ENCODE assay signal across 29 cellular contexts in genomic region chr11:27965559-27965958, GRCh38.
"Had no signal": no experiment of that assay in that cellular context is flagged by ENCODE, and none has a peak within 500 bp of the region (broad histone marks: within the 10 kb centered on the region; RNA-seq: fewer than 3 reads in every experiment).

No MANE protein-coding gene starts in this region.

- H2AFZ ChIP-seq: hepatocyte had no signal

- H3K27ac ChIP-seq: coronary artery, esophagus muscularis mucosa, foreskin keratinocyte, gastroesophageal sphincter, heart left ventricle, hepatocyte, lower lobe of right lung, prostate gland, right atrium auricular region, sigmoid colon, stomach, thyroid gland had no signal

- H3K4me1 ChIP-seq: esophagus muscularis mucosa, foreskin keratinocyte, gastroesophageal sphincter, heart left ventricle, lower lobe of right lung, prostate gland, right atrium auricular region, sigmoid colon, stomach had no signal

- H3K9me3 Mint-ChIP-seq: memory B cell; mesothelial cell of epicardium; neural crest cell; stimulated activated effector memory CD8-positive, alpha-beta T cell treated with anti-CD3 and anti-CD28 coated beads, Interleukin-12 subunit alpha, Interleukin-12 subunit beta, amount 100 ng/mL, for 72 hours; type B pancreatic cell had no signal

- H3K36me3 ChIP-seq: esophagus muscularis mucosa, gastroesophageal sphincter, heart left ventricle, lower lobe of right lung, prostate gland, right atrium auricular region, sigmoid colon, stomach, thyroid gland had no signal

- DNase-seq: dermis blood vessel endothelial cell; effector memory CD4-positive, alpha-beta T cell; foreskin keratinocyte; heart left ventricle; left ventricle myocardium superior; lower lobe of right lung; mucosa of descending colon; naive B cell; nucleus accumbens; sigmoid colon; stimulated activated CD4-positive, alpha-beta T cell treated with anti-CD3 and anti-CD28 coated beads, Interleukin-2, amount 100 ng/mL, for 24 hours; stimulated activated CD4-positive, alpha-beta T cell treated with anti-CD3 and anti-CD28 coated beads, Interleukin-4, amount 100 ng/mL, for 24 hours; stimulated activated naive CD4-positive, alpha-beta T cell treated with Interleukin-2 at 50 U/mL for 16 hours; stomach; thyroid gland had no signal

- H3K27ac Mint-ChIP-seq: memory B cell; mesothelial cell of epicardium; naive B cell; natural killer cell treated with Interleukin-12 subunit alpha and Interleukin-12 subunit beta and Interleukin-15 and Interleukin-18, amount 100 ng/mL, for 72 hours; stimulated activated effector memory CD8-positive, alpha-beta T cell treated with anti-CD3 and anti-CD28 coated beads, Interleukin-12 subunit alpha, Interleukin-12 subunit beta, amount 100 ng/mL, for 72 hours; type B pancreatic cell had no signal

- H3K4me1 Mint-ChIP-seq: memory B cell; mesothelial cell of epicardium; naive B cell; stimulated activated effector memory CD8-positive, alpha-beta T cell treated with anti-CD3 and anti-CD28 coated beads, Interleukin-12 subunit alpha, Interleukin-12 subunit beta, amount 100 ng/mL, for 72 hours had no signal

- H3K79me2 ChIP-seq: hepatocyte had no signal

- ATAC-seq: foreskin keratinocyte; gastroesophageal sphincter; heart left ventricle; left ventricle myocardium superior; lower lobe of right lung; mucosa of descending colon; natural killer cell treated with Interleukin-12 subunit alpha and Interleukin-12 subunit beta and Interleukin-15 and Interleukin-18, amount 100 ng/mL, for 72 hours; stimulated activated effector memory CD8-positive, alpha-beta T cell treated with anti-CD3 and anti-CD28 coated beads, Interleukin-12 subunit alpha, Interleukin-12 subunit beta, amount 100 ng/mL, for 72 hours had no signal

- FAIRE-seq: endothelial cell of umbilical vein, keratinocyte had no signal

- H3K4me3 ChIP-seq: coronary artery, esophagus muscularis mucosa, gastroesophageal sphincter, heart left ventricle, hepatocyte, lower lobe of right lung, mucosa of descending colon, prostate gland, right atrium auricular region, sigmoid colon, stomach, thyroid gland had no signal

- H3K4me3 Mint-ChIP-seq: memory B cell; mesothelial cell of epicardium; naive B cell; natural killer cell treated with Interleukin-12 subunit alpha and Interleukin-12 subunit beta and Interleukin-15 and Interleukin-18, amount 100 ng/mL, for 72 hours; neural crest cell; stimulated activated effector memory CD8-positive, alpha-beta T cell treated with anti-CD3 and anti-CD28 coated beads, Interleukin-12 subunit alpha, Interleukin-12 subunit beta, amount 100 ng/mL, for 72 hours; type B pancreatic cell had no signal

- H3K9me3 ChIP-seq: esophagus muscularis mucosa, gastroesophageal sphincter, heart left ventricle, lower lobe of right lung, mucosa of descending colon, prostate gland, right atrium auricular region, sigmoid colon, stomach, thyroid gland had no signal

- H3K27me3 Mint-ChIP-seq: memory B cell; naive B cell; natural killer cell treated with Interleukin-12 subunit alpha and Interleukin-12 subunit beta and Interleukin-15 and Interleukin-18, amount 100 ng/mL, for 72 hours had no signal

- H3K4me2 ChIP-seq: hepatocyte had no signal

- H3K36me3 Mint-ChIP-seq: memory B cell; mesothelial cell of epicardium; naive B cell; natural killer cell treated with Interleukin-12 subunit alpha and Interleukin-12 subunit beta and Interleukin-15 and Interleukin-18, amount 100 ng/mL, for 72 hours; stimulated activated effector memory CD8-positive, alpha-beta T cell treated with anti-CD3 and anti-CD28 coated beads, Interleukin-12 subunit alpha, Interleukin-12 subunit beta, amount 100 ng/mL, for 72 hours; type B pancreatic cell had no signal

- H3K27me3 ChIP-seq: esophagus muscularis mucosa, gastroesophageal sphincter, heart left ventricle, hepatocyte, right atrium auricular region, sigmoid colon, stomach, thyroid gland had no signal
